Comparison of ENCODE assay signal across 16 cellular contexts in genomic region chr2:112691761-112692370, GRCh38. TPM values are rescaled to one million over a fixed set of nuclear protein-coding genes. Genes with fewer than 3 reads are reported as not detected.
DNase-seq lines count a peak whose midpoint lies in the region; ATAC-seq and TF ChIP-seq lines count a peak whose summit lies in the region.
"Had no signal": no experiment of that assay in that cellular context is flagged by ENCODE, and none has a peak within 500 bp of the region (broad histone marks: within the 10 kb centered on the region; RNA-seq: fewer than 3 reads in every experiment).

No MANE protein-coding gene starts in this region.

- peak overlapping the region; percentile 92 for H3K27ac Mint-ChIP-seq in stimulated activated effector memory CD8-positive, alpha-beta T cell treated with anti-CD3 and anti-CD28 coated beads, Interleukin-12 subunit alpha, Interleukin-12 subunit beta, amount 100 ng/mL, for 72 hours

- H3K4me3 Mint-ChIP-seq in stimulated activated effector memory CD8-positive, alpha-beta T cell treated with anti-CD3 and anti-CD28 coated beads, Interleukin-12 subunit alpha, Interleukin-12 subunit beta, amount 100 ng/mL, for 72 hours = peak overlapping the region; percentile 66

- peaks cover 34% of the 10 kb centered on the region for H3K4me1 Mint-ChIP-seq in stimulated activated effector memory CD8-positive, alpha-beta T cell treated with anti-CD3 and anti-CD28 coated beads, Interleukin-12 subunit alpha, Interleukin-12 subunit beta, amount 100 ng/mL, for 72 hours

- peak overlapping the region; percentile 53 to 77 (median 71) for H3K27ac ChIP-seq in esophagus squamous epithelium
- H3K27ac ChIP-seq: esophagus muscularis mucosa, left ventricle myocardium inferior had no signal

- peaks cover 4 to 31% (median 17%) of the 10 kb centered on the region in 3 donors for H3K4me1 ChIP-seq in esophagus squamous epithelium
- H3K4me1 ChIP-seq: BE2C, left ventricle myocardium inferior had no signal

- no peak overlapping the region for H3K4me3 ChIP-seq in esophagus squamous epithelium
- H3K4me3 ChIP-seq: esophagus muscularis mucosa, left ventricle myocardium inferior had no signal

- DNase-seq in activated T-cell treated with anti-CD3 and anti-CD28 coated beads for 48 hours (ENCODE audit: low read depth) = peak; percentile 25
- no peak for DNase-seq in activated T-cell treated with anti-CD3 and anti-CD28 coated beads, Interleukin-2, amount 50 U/mL, for 1 hour
- DNase-seq in SW480 (ENCODE audit: low spot score) = peak; percentile 49
- no peak for DNase-seq in esophagus squamous epithelium (lab: John Stamatoyannopoulos, UW)
- DNase-seq in stimulated activated effector memory CD8-positive, alpha-beta T cell treated with anti-CD3 and anti-CD28 coated beads, Interleukin-12 subunit alpha, Interleukin-12 subunit beta, amount 100 ng/mL, for 72 hours (ENCODE audit: low spot score in 2 of 2) = no peak
- DNase-seq in NCI-H524 treated with DMSO at 0.1 percent for 48 hours (lab: John Stamatoyannopoulos, UW) = no peak
- DNase-seq in medulla oblongata (ENCODE audit: extremely low spot score) = no peak
- no peak for DNase-seq in AG08395 (ENCODE audit: low spot score)
- DNase-seq: activated gamma-delta T cell, BE2C, NCI-H2081 had no signal

- no peak for TF ChIP-seq CTCF in esophagus squamous epithelium (IDR thresholded peaks at IDR 0.05)

- H3K36me3 Mint-ChIP-seq in stimulated activated effector memory CD8-positive, alpha-beta T cell treated with anti-CD3 and anti-CD28 coated beads, Interleukin-12 subunit alpha, Interleukin-12 subunit beta, amount 100 ng/mL, for 72 hours = peaks cover 8% of the 10 kb centered on the region

- H3K9me3 ChIP-seq in esophagus squamous epithelium = no peaks in the 10 kb centered on the region
- H3K9me3 ChIP-seq: BE2C, esophagus muscularis mucosa, left ventricle myocardium inferior, stomach had no signal

- WGBS in esophagus squamous epithelium, 2 donors = 40 to 56% methylated on average over 3 to 4 of the region's 4 CpGs

- TF ChIP-seq POLR2A in esophagus squamous epithelium (IDR thresholded peaks at IDR 0.05) = no peak

- no peak for ATAC-seq in stimulated activated effector memory CD8-positive, alpha-beta T cell treated with anti-CD3 and anti-CD28 coated beads, Interleukin-12 subunit alpha, Interleukin-12 subunit beta, amount 100 ng/mL, for 72 hours

- no peaks in the 10 kb centered on the region for H3K36me3 ChIP-seq in esophagus squamous epithelium
- H3K36me3 ChIP-seq: BE2C, esophagus muscularis mucosa, left ventricle myocardium inferior, stomach had no signal

- H3K9me3 Mint-ChIP-seq in stimulated activated effector memory CD8-positive, alpha-beta T cell treated with anti-CD3 and anti-CD28 coated beads, Interleukin-12 subunit alpha, Interleukin-12 subunit beta, amount 100 ng/mL, for 72 hours = no peaks in the 10 kb centered on the region

- H3K27me3 ChIP-seq in esophagus squamous epithelium = no peaks in the 10 kb centered on the region
- H3K27me3 ChIP-seq: BE2C, esophagus muscularis mucosa, stomach had no signal

- intact Hi-C loops in esophagus squamous epithelium (cut with DNase I) = no loop called here

RNA-seq across cellular contexts. Expression of gene NT5DC4, which starts 29.0 kb away (rescaled TPM):
- not detected for total RNA-seq in esophagus squamous epithelium
- total RNA-seq: esophagus muscularis mucosa, left ventricle myocardium inferior, SK-MEL-5, skeletal muscle tissue, stomach had no signal

RNA-seq across cellular contexts. Expression of gene SLC20A1, which starts 46.1 kb away (rescaled TPM):
- 10 to 100 TPM in 3 of 4 donors, 1 to 10 TPM in 1; 9.4 to 26.9 (median 21.5) TPM for total RNA-seq in esophagus squamous epithelium

Comparison
In these comparisons a context has a peak if more than half of its experiments do, and no peak if none do; other contexts are left out.
1. DNase-seq: peak in activated T-cell treated with anti-CD3 and anti-CD28 coated beads for 48 hours (single experiment) and SW480 (single experiment); none in activated T-cell treated with anti-CD3 and anti-CD28 coated beads, Interleukin-2, amount 50 U/mL, for 1 hour (single experiment), esophagus squamous epithelium (single experiment), stimulated activated effector memory CD8-positive, alpha-beta T cell treated with anti-CD3 and anti-CD28 coated beads, Interleukin-12 subunit alpha, Interleukin-12 subunit beta, amount 100 ng/mL, for 72 hours (0 of 2), NCI-H524 treated with DMSO at 0.1 percent for 48 hours (single experiment), medulla oblongata (single experiment) and AG08395 (single experiment).